ENCODE assay signal across 7 cellular contexts in the genomic region with DNA sequence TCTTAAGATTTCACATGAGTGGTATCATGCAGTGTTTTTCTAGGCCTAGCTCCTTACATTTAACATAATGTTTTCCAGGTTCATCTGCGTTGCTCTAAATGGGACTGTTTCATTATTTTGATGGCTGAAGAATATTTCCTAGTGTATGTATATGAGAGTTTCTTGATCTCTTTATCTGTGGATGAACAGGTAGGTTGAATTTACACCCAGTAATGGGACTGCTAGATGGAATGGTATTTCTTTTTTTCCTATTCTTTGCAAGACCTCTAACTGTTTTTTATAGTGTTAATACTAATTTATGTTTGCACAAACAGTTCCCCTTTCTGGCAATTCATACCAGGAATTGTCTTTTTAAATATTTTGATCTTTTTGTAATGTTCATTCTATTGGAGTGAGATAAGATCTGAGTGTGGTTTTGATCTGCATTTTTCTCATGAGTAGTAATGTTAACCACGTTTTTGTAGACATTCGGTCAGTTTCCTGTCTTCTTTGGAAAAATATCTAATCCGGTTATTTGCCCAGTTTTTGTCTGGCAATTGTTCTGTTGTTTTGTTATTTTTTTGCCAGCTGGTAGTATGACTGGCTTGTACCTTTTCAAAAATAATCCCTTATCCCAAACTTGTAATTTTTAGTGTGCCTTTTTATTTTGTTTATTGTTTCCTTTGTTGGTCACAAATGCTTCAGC.
DNase-seq lines count a peak whose midpoint lies in the region; ATAC-seq and TF ChIP-seq lines count a peak whose summit lies in the region.
"Not testable (repeated sequence)": the region's sequence is repeated elsewhere in the genome, so short reads cannot be mapped to it uniquely, and the experiment has no call there.

No MANE protein-coding gene starts in this region.

- H3K27me3 Mint-ChIP-seq in CD4-positive, alpha-beta T cell; activated naive CD8-positive, alpha-beta T cell treated with anti-CD3 and anti-CD28 coated beads for 36 hours; neural progenitor cell (ENCODE audit: insufficient read depth, low read depth): not testable (repeated sequence)

- H3K9ac ChIP-seq in neural progenitor cell = not testable (repeated sequence)

- not testable (repeated sequence) for DNase-seq in CD4-positive, alpha-beta T cell; activated naive CD8-positive, alpha-beta T cell treated with anti-CD3 and anti-CD28 coated beads for 36 hours; neural progenitor cell (ENCODE audit: low spot score)
- DNase-seq in HT1080 (ENCODE audit: low read depth) (peak; percentile 74), SJSA1 (ENCODE audit: low read depth in 1 of 2, low spot score in 2 of 2) (peak in 1 of 2 experiments; percentile 89), choroid plexus epithelial cell (ENCODE audit: low read depth) (peak; percentile 76), glomerular visceral epithelial cell (ENCODE audit: extremely low spot score) (peak; percentile 75)

- H3K79me2 ChIP-seq in neural progenitor cell (ENCODE audit: low read depth) = peaks cover 12% of the 10 kb centered on the region

- not testable (repeated sequence) for H3F3A ChIP-seq in neural progenitor cell (ENCODE audit: low read depth)

- POLR2A ChIA-PET in CD4-positive, alpha-beta T cell (lab: Charles Lee) = not testable (repeated sequence)

- H3K4me2 ChIP-seq in neural progenitor cell = not testable (repeated sequence)

- not testable (repeated sequence) for H2AFZ ChIP-seq in neural progenitor cell (replicated peaks)

- not testable (repeated sequence) for H4K20me1 ChIP-seq in neural progenitor cell (ENCODE audit: low read depth)

- H3K36me3 ChIP-seq in SJSA1, neural progenitor cell: not testable (repeated sequence)

- H3K27ac ChIP-seq in CD4-positive, alpha-beta T cell (ENCODE audit: low read depth, low read length); neural progenitor cell: not testable (repeated sequence)
- H3K27ac ChIP-seq in SJSA1 = peak overlapping the region; percentile 72

- not testable (repeated sequence) for H3K9me3 Mint-ChIP-seq in CD4-positive, alpha-beta T cell; activated naive CD8-positive, alpha-beta T cell treated with anti-CD3 and anti-CD28 coated beads for 36 hours; neural progenitor cell

- CTCF ChIA-PET in CD4-positive, alpha-beta T cell (lab: Charles Lee) = not testable (repeated sequence)

- TF ChIP-seq CTCF in CD4-positive, alpha-beta T cell (IDR thresholded peaks at IDR 0.05); choroid plexus epithelial cell (conservative IDR thresholded peaks at IDR 0.05; ENCODE audit: low read depth, low read length); neural progenitor cell (IDR thresholded peaks at IDR 0.05): not testable (repeated sequence)

- not testable (repeated sequence) for H3K4me3 ChIP-seq in SJSA1, neural progenitor cell
- peak overlapping the region; percentile 28 for H3K4me3 ChIP-seq in choroid plexus epithelial cell (ENCODE audit: low read depth, low read length)

- H3K27me3 ChIP-seq in CD4-positive, alpha-beta T cell (ENCODE audit: control insufficient read depth, insufficient read depth, low read length); SJSA1 (replicated peaks); neural progenitor cell: not testable (repeated sequence)

- intact Hi-C loops in CD4-positive, alpha-beta T cell (cut with DNase I, micrococcal nuclease) = loop anchor here in 1 of 2 experiments (5.0 kb wide), 1 partner anchor 192 kb away; a partner anchor contains a TSS

- ATAC-seq in CD4-positive, alpha-beta T cell (ENCODE audit: poor library complexity) = not testable (repeated sequence)

- peak overlapping the region; percentile 52 for H3K27ac Mint-ChIP-seq in CD4-positive, alpha-beta T cell
- not testable (repeated sequence) for H3K27ac Mint-ChIP-seq in activated naive CD8-positive, alpha-beta T cell treated with anti-CD3 and anti-CD28 coated beads for 36 hours; neural progenitor cell

- H3K4me1 ChIP-seq in SJSA1 (replicated peaks) = peaks cover 31% of the 10 kb centered on the region
- not testable (repeated sequence) for H3K4me1 ChIP-seq in neural progenitor cell

- peaks cover 54% of the 10 kb centered on the region for H3K4me1 Mint-ChIP-seq in CD4-positive, alpha-beta T cell (ENCODE audit: low read depth)
- peaks cover 37% of the 10 kb centered on the region for H3K4me1 Mint-ChIP-seq in activated naive CD8-positive, alpha-beta T cell treated with anti-CD3 and anti-CD28 coated beads for 36 hours
- H3K4me1 Mint-ChIP-seq in neural progenitor cell = peaks cover 25% of the 10 kb centered on the region

- not testable (repeated sequence) for H3K9me3 ChIP-seq in CD4-positive, alpha-beta T cell (ENCODE audit: control insufficient read depth, low read length); SJSA1 (replicated peaks); neural progenitor cell (ENCODE audit: low read depth)

- peaks cover 23% of the 10 kb centered on the region for H3K36me3 Mint-ChIP-seq in CD4-positive, alpha-beta T cell (ENCODE audit: low read depth)
- peaks cover 30% of the 10 kb centered on the region for H3K36me3 Mint-ChIP-seq in activated naive CD8-positive, alpha-beta T cell treated with anti-CD3 and anti-CD28 coated beads for 36 hours
- H3K36me3 Mint-ChIP-seq in neural progenitor cell = peaks cover 27% of the 10 kb centered on the region

- H3K4me3 Mint-ChIP-seq in CD4-positive, alpha-beta T cell = peak overlapping the region; percentile 27
- peak overlapping the region; percentile 7 for H3K4me3 Mint-ChIP-seq in activated naive CD8-positive, alpha-beta T cell treated with anti-CD3 and anti-CD28 coated beads for 36 hours
- H3K4me3 Mint-ChIP-seq in neural progenitor cell = peak overlapping the region; percentile 43
